In genomic region chr17:61565213-61565612, GRCh38 we compare ENCODE assay signal across 2 cellular contexts.
TF ChIP-seq lines count a peak whose summit lies in the region.

No MANE protein-coding gene starts in this region.

TF ChIP-seq in HCT116, 20 proteins besides CTCF, POLR2A, EP300 and RAD21 (continued from another document):
- TF ChIP-seq, protein P1, sequence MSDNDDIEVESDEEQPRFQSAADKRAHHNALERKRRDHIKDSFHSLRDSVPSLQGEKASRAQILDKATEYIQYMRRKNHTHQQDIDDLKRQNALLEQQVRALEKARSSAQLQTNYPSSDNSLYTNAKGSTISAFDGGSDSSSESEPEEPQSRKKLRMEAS (IDR thresholded peaks at IDR 0.05) = no peak
- TF ChIP-seq, protein P2, sequence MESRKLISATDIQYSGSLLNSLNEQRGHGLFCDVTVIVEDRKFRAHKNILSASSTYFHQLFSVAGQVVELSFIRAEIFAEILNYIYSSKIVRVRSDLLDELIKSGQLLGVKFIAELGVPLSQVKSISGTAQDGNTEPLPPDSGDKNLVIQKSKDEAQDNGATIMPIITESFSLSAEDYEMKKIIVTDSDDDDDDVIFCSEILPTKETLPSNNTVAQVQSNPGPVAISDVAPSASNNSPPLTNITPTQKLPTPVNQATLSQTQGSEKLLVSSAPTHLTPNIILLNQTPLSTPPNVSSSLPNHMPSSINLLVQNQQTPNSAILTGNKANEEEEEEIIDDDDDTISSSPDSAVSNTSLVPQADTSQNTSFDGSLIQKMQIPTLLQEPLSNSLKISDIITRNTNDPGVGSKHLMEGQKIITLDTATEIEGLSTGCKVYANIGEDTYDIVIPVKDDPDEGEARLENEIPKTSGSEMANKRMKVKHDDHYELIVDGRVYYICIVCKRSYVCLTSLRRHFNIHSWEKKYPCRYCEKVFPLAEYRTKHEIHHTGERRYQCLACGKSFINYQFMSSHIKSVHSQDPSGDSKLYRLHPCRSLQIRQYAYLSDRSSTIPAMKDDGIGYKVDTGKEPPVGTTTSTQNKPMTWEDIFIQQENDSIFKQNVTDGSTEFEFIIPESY (IDR thresholded peaks at IDR 0.05; ENCODE audit: extremely low read depth, insufficient replicate concordance, low read length) = no peak
- no peak for TF ChIP-seq YY1 (IDR thresholded peaks at IDR 0.05; ENCODE audit: extremely low read depth, insufficient replicate concordance, low read depth, low read length)
- no peak for TF ChIP-seq CBX3 (IDR thresholded peaks at IDR 0.05; ENCODE audit: low read depth)
- TF ChIP-seq EZH2 (IDR thresholded peaks at IDR 0.05) = no peak
- TF ChIP-seq, protein P3, sequence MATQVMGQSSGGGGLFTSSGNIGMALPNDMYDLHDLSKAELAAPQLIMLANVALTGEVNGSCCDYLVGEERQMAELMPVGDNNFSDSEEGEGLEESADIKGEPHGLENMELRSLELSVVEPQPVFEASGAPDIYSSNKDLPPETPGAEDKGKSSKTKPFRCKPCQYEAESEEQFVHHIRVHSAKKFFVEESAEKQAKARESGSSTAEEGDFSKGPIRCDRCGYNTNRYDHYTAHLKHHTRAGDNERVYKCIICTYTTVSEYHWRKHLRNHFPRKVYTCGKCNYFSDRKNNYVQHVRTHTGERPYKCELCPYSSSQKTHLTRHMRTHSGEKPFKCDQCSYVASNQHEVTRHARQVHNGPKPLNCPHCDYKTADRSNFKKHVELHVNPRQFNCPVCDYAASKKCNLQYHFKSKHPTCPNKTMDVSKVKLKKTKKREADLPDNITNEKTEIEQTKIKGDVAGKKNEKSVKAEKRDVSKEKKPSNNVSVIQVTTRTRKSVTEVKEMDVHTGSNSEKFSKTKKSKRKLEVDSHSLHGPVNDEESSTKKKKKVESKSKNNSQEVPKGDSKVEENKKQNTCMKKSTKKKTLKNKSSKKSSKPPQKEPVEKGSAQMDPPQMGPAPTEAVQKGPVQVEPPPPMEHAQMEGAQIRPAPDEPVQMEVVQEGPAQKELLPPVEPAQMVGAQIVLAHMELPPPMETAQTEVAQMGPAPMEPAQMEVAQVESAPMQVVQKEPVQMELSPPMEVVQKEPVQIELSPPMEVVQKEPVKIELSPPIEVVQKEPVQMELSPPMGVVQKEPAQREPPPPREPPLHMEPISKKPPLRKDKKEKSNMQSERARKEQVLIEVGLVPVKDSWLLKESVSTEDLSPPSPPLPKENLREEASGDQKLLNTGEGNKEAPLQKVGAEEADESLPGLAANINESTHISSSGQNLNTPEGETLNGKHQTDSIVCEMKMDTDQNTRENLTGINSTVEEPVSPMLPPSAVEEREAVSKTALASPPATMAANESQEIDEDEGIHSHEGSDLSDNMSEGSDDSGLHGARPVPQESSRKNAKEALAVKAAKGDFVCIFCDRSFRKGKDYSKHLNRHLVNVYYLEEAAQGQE (IDR thresholded peaks at IDR 0.05; ENCODE audit: low read depth) = no peak
- TF ChIP-seq, protein P4, sequence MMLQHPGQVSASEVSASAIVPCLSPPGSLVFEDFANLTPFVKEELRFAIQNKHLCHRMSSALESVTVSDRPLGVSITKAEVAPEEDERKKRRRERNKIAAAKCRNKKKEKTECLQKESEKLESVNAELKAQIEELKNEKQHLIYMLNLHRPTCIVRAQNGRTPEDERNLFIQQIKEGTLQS (IDR thresholded peaks at IDR 0.05) = no peak
- no peak for TF ChIP-seq JUND (IDR thresholded peaks at IDR 0.05)
- no peak for TF ChIP-seq SRF (IDR thresholded peaks at IDR 0.05; ENCODE audit: low read depth)
- TF ChIP-seq EZH2phosphoT487 (IDR thresholded peaks at IDR 0.05; ENCODE audit: borderline replicate concordance) = no peak
- TF ChIP-seq POLR2AphosphoS5 (IDR thresholded peaks at IDR 0.05; ENCODE audit: low read depth, low read length) = no peak
- TF ChIP-seq ZNF274 (IDR thresholded peaks at IDR 0.05; ENCODE audit: low read depth, low read length) = no peak
- TF ChIP-seq ZFX (IDR thresholded peaks at IDR 0.05) = no peak

TF ChIP-seq in K562, 482 proteins besides CTCF, POLR2A, EP300 and RAD21 (continued from another document):
- TF ChIP-seq BCLAF1 (IDR thresholded peaks at IDR 0.05; ENCODE audit: borderline replicate concordance in 1 of 2, control insufficient read depth in 1 of 2, low read depth in 2 of 2, low read length in 1 of 2) (peak in 1 of 2 experiments; percentile 6; a peak in 1 of 4 replicates), SMAD2 (IDR thresholded peaks at IDR 0.05; ENCODE audit: low read depth, low read length) (no peak)
- TF ChIP-seq, protein P5, sequence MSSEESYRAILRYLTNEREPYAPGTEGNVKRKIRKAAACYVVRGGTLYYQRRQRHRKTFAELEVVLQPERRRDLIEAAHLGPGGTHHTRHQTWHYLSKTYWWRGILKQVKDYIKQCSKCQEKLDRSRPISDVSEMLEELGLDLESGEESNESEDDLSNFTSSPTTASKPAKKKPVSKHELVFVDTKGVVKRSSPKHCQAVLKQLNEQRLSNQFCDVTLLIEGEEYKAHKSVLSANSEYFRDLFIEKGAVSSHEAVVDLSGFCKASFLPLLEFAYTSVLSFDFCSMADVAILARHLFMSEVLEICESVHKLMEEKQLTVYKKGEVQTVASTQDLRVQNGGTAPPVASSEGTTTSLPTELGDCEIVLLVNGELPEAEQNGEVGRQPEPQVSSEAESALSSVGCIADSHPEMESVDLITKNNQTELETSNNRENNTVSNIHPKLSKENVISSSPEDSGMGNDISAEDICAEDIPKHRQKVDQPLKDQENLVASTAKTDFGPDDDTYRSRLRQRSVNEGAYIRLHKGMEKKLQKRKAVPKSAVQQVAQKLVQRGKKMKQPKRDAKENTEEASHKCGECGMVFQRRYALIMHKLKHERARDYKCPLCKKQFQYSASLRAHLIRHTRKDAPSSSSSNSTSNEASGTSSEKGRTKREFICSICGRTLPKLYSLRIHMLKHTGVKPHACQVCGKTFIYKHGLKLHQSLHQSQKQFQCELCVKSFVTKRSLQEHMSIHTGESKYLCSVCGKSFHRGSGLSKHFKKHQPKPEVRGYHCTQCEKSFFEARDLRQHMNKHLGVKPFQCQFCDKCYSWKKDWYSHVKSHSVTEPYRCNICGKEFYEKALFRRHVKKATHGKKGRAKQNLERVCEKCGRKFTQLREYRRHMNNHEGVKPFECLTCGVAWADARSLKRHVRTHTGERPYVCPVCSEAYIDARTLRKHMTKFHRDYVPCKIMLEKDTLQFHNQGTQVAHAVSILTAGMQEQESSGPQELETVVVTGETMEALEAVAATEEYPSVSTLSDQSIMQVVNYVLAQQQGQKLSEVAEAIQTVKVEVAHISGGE (CRISPR knock-in tag; IDR thresholded peaks at IDR 0.05) = peak in 1 of 3 experiments; percentile 94; a peak in 2 of 6 replicates
